1 cellular context compared by ENCODE assay signal in genomic region chr6:34050691-34051090, GRCh38.
TF ChIP-seq lines count a peak whose summit lies in the region.

No MANE protein-coding gene starts in this region.

TF ChIP-seq in H1, 55 proteins besides CTCF, POLR2A, EP300 and RAD21 (continued from another document):
- no peak for TF ChIP-seq NANOG (IDR thresholded peaks at IDR 0.05; ENCODE audit: insufficient read depth, low read depth, low read length, poor library complexity, severe bottlenecking)
